In genomic region chr9:101791938-101792337, GRCh38 we compare ENCODE assay signal across 8 cellular contexts. TPM values are rescaled to one million over a fixed set of nuclear protein-coding genes. Genes with fewer than 3 reads are reported as not detected.
DNase-seq lines count a peak whose midpoint lies in the region; ATAC-seq and TF ChIP-seq lines count a peak whose summit lies in the region.

No MANE protein-coding gene starts in this region.

- H3K36me3 ChIP-seq in IMR-90 (ENCODE audit: control insufficient read depth, insufficient read depth, low read length) (no peaks in the 10 kb centered on the region), upper lobe of right lung (no peaks in the 10 kb centered on the region)

- H3K18ac ChIP-seq in IMR-90 (ENCODE audit: low read depth, low read length): no peak overlapping the region

- no peaks in the 10 kb centered on the region for H3K79me1 ChIP-seq in IMR-90 (ENCODE audit: low read depth in 1 of 2, low read length in 2 of 2)

- no peak overlapping the region for H3K56ac ChIP-seq in IMR-90 (ENCODE audit: extremely low read depth, insufficient read depth, low read length)

- DNase-seq in activated T-cell treated with anti-CD3 and anti-CD28 coated beads for 24 hours (ENCODE audit: low read depth): peak; percentile 2
- DNase-seq in activated T-cell treated with anti-CD3 and anti-CD28 coated beads, Interleukin-2, amount 50 U/mL, for 24 hours: no peak
- DNase-seq in IMR-90: no peak
- peak; percentile 29 for DNase-seq in RPMI8226
- DNase-seq in foreskin melanocyte: peak; percentile 10
- no peak for DNase-seq in upper lobe of right lung
- no peak for DNase-seq in NK-92 (lab: John Stamatoyannopoulos, UW; ENCODE audit: unreplicated experiment)

- H3K4me2 ChIP-seq in IMR-90 (ENCODE audit: low read depth, low read length): no peak overlapping the region

- TF ChIP-seq RAD21 in IMR-90 (IDR thresholded peaks at IDR 0.05; ENCODE audit: low read length): no peak

- no peaks in the 10 kb centered on the region for H3K4me1 Mint-ChIP-seq in activated T-cell treated with anti-CD3 and anti-CD28 coated beads, Interleukin-2, amount 50 U/mL, for 24 hours (ENCODE audit: low read depth)

- no peaks in the 10 kb centered on the region for H3K27me3 ChIP-seq in IMR-90 (ENCODE audit: control insufficient read depth, insufficient read depth, low read length)
- no peaks in the 10 kb centered on the region for H3K27me3 ChIP-seq in upper lobe of right lung

- no peak overlapping the region for H2BK5ac ChIP-seq in IMR-90 (ENCODE audit: low read depth, low read length, poor library complexity, severe bottlenecking)

- in situ Hi-C loops in IMR-90 (cut with MboI; ENCODE audit: low sequenced_read_pairs): no loop called here

- H3K4me1 ChIP-seq in IMR-90 (ENCODE audit: control insufficient read depth, insufficient read depth, low read length): no peaks in the 10 kb centered on the region
- H3K4me1 ChIP-seq in upper lobe of right lung: no peaks in the 10 kb centered on the region

- H4K8ac ChIP-seq in IMR-90 (ENCODE audit: low read depth in 2 of 2, low read length in 2 of 2): no peak overlapping the region

- H3K9me3 ChIP-seq in IMR-90 (ENCODE audit: control insufficient read depth, insufficient read depth, low read length) (peaks cover 4% of the 10 kb centered on the region), upper lobe of right lung (no peaks in the 10 kb centered on the region)

- no peaks in the 10 kb centered on the region for H4K20me1 ChIP-seq in IMR-90 (ENCODE audit: insufficient read depth, low read length)

- no TSS peak for BruUV-seq in IMR-90 (replicated peaks; lab: Mats Ljungman, UMichigan)

- intact Hi-C loops in IMR-90 (cut with micrococcal nuclease) (no loop called here), upper lobe of right lung (cut with DNase I) (no loop called here)

- H3K9me1 ChIP-seq in IMR-90 (ENCODE audit: insufficient read depth, low read length): no peaks in the 10 kb centered on the region

- H3K4me3 ChIP-seq in IMR-90 (ENCODE audit: insufficient read depth, low read depth, low read length): no peak overlapping the region
- H3K4me3 ChIP-seq in upper lobe of right lung: no peak overlapping the region

- no peak overlapping the region for H3K23ac ChIP-seq in IMR-90 (ENCODE audit: low read depth, low read length)

- no peak overlapping the region for H2AFZ ChIP-seq in IMR-90 (replicated peaks; ENCODE audit: low read length, poor library complexity)

- no peak overlapping the region for H2AK9ac ChIP-seq in IMR-90 (replicated peaks; ENCODE audit: low read depth, low read length, poor library complexity)

- TF ChIP-seq CTCF in IMR-90 (conservative IDR thresholded peaks at IDR 0.05; ENCODE audit: low read depth, low read length) (0 out of 2 replicates have a peak, but pooled peaks have one; percentile 9), upper lobe of right lung (IDR thresholded peaks at IDR 0.05) (peak; percentile 28)

- POLR2A ChIA-PET in IMR-90 (lab: Charles Lee; ENCODE audit: unreplicated experiment): no interaction called here

- no peak overlapping the region for H3K27ac Mint-ChIP-seq in activated T-cell treated with anti-CD3 and anti-CD28 coated beads, Interleukin-2, amount 50 U/mL, for 24 hours

- CTCF ChIA-PET in IMR-90 (lab: Yijun Ruan, JAX): no interaction called here

- H3K9me3 Mint-ChIP-seq in activated T-cell treated with anti-CD3 and anti-CD28 coated beads, Interleukin-2, amount 50 U/mL, for 24 hours: no peaks in the 10 kb centered on the region

- TF ChIP-seq POLR2A in IMR-90 (IDR thresholded peaks at IDR 0.05; ENCODE audit: low read depth, low read length): no peak

- H3K9ac ChIP-seq in IMR-90 (ENCODE audit: low read depth, low read length): no peak overlapping the region

- H3K14ac ChIP-seq in IMR-90 (replicated peaks; ENCODE audit: low read depth, low read length): no peak overlapping the region

- H2BK120ac ChIP-seq in IMR-90 (ENCODE audit: low read depth, low read length): no peak overlapping the region

- H2BK15ac ChIP-seq in IMR-90 (ENCODE audit: low read depth, low read length): no peak overlapping the region

- H3K36me3 Mint-ChIP-seq in activated T-cell treated with anti-CD3 and anti-CD28 coated beads, Interleukin-2, amount 50 U/mL, for 24 hours (ENCODE audit: low read depth): no peaks in the 10 kb centered on the region

- dilution Hi-C loops in IMR-90 (cut with HindIII; ENCODE audit: low sequenced_read_pairs, unreplicated experiment): no loop called here

- no peak overlapping the region for H2AK5ac ChIP-seq in IMR-90 (ENCODE audit: low read depth, low read length)

- no peak overlapping the region for H4K5ac ChIP-seq in IMR-90 (ENCODE audit: low read depth, low read length)

- ATAC-seq in IMR-90 (ENCODE audit: low read depth) (no peak), upper lobe of right lung (peak; percentile 32), HG03095 (IDR thresholded peaks at IDR 0.05; ENCODE audit: unreplicated experiment) (no peak)

- H4K91ac ChIP-seq in IMR-90 (ENCODE audit: insufficient read depth, low read depth, low read length): no peak overlapping the region

- H3K4ac ChIP-seq in IMR-90 (ENCODE audit: low read depth, low read length): no peak overlapping the region

- H3K27me3 Mint-ChIP-seq in activated T-cell treated with anti-CD3 and anti-CD28 coated beads, Interleukin-2, amount 50 U/mL, for 24 hours: no peaks in the 10 kb centered on the region

- no peak overlapping the region for H2BK20ac ChIP-seq in IMR-90 (ENCODE audit: low read depth, low read length)

- H3K27ac ChIP-seq in IMR-90 (ENCODE audit: insufficient read depth, low read length) (no peak overlapping the region), upper lobe of right lung (no peak overlapping the region)

- H3K4me3 Mint-ChIP-seq in activated T-cell treated with anti-CD3 and anti-CD28 coated beads, Interleukin-2, amount 50 U/mL, for 24 hours: no peak overlapping the region

- WGBS in IMR-90 (ENCODE audit: extremely low coverage in 2 of 2, insufficient read length in 1 of 2), 2 experiments: 0% methylated on average over 2 of the region's 3 CpGs; no CpG with 5 or more reads in 1 of the 2 experiments

TF ChIP-seq in IMR-90, 13 proteins besides CTCF, POLR2A, EP300 and RAD21:
- no peak for TF ChIP-seq USF2 (IDR thresholded peaks at IDR 0.05; ENCODE audit: low read depth, low read length)
- TF ChIP-seq RCOR1 (IDR thresholded peaks at IDR 0.05; ENCODE audit: insufficient replicate concordance, low read length): no peak

RNA-seq across cellular contexts. Expression of gene GRIN3A, which starts 53.5 kb away (rescaled TPM):
- not detected in 2 replicates for total RNA-seq in IMR-90 (2012; rRNA removed)
- not detected in 2 replicates for polyA plus RNA-seq in IMR-90 (2012; rRNA removed)
- polyA plus RNA-seq in IMR-90 (2012; cell fraction: cytosol; rRNA removed): not detected in 2 replicates
- polyA plus RNA-seq in IMR-90 (2012; cell fraction: nucleus; rRNA removed; ENCODE audit: low replicate concordance): not detected in 2 replicates
- total RNA-seq in upper lobe of right lung: 0.06 TPM

Comparison
In these comparisons a context has a peak if more than half of its experiments do, and no peak if none do; other contexts are left out.
1. DNase-seq: peak in activated T-cell treated with anti-CD3 and anti-CD28 coated beads for 24 hours (single experiment), RPMI8226 (single experiment) and foreskin melanocyte (single experiment); none in activated T-cell treated with anti-CD3 and anti-CD28 coated beads, Interleukin-2, amount 50 U/mL, for 24 hours (single experiment), IMR-90 (single experiment), upper lobe of right lung (single experiment) and NK-92 (single experiment).